8 cellular contexts compared by ENCODE assay signal in the genomic region with DNA sequence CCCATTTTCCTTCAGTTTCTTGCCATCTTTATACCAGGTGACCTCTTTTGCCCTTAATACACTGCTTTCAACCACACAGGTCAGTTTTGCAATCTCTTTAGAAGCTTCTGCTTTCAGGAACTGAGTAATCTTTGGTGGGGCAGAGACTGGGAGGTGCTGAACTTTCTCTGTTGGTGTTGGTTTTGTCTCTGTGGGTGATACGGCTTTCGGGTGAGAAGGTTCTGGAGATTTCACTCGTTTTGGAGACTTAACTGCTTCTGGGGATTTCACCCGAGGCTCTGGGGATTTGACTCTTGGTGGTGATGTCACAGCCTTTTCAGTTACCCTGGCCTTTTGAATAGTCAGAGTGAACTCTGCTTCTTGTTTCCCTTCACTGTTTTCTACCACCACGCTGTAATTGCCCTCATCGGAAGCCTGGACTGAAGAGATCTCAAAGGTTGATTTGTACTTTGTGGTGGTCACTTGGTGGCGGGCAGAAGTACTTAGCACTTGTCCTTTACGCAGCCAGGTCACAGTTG. TPM values are rescaled to one million over a fixed set of nuclear protein-coding genes. Genes with fewer than 3 reads are reported as not detected.
DNase-seq lines count a peak whose midpoint lies in the region; ATAC-seq lines count a peak whose summit lies in the region.

No MANE protein-coding gene starts in this region.

- POLR2A ChIA-PET in activated naive CD8-positive, alpha-beta T cell treated with anti-CD3 and anti-CD28 coated beads, Interleukin-2, amount 10 ng/mL, durations not matched to agents 7 days and 5 days (lab: Charles Lee) = no interaction called here

- ATAC-seq in GM19455 (IDR thresholded peaks at IDR 0.05; ENCODE audit: unreplicated experiment) = peak; percentile 95
- peak; percentile 95 for ATAC-seq in HG03442 (IDR thresholded peaks at IDR 0.05; ENCODE audit: unreplicated experiment)
- peak; percentile 74 for ATAC-seq in activated naive CD8-positive, alpha-beta T cell treated with anti-CD3 and anti-CD28 coated beads, Interleukin-2, amount 10 ng/mL, durations not matched to agents 7 days and 5 days (ENCODE audit: low read depth)

- no peaks in the 10 kb centered on the region for H3K27me3 Mint-ChIP-seq in activated naive CD8-positive, alpha-beta T cell treated with anti-CD3 and anti-CD28 coated beads, Interleukin-2, amount 10 ng/mL, durations not matched to agents 7 days and 5 days

- peaks cover 47% of the 10 kb centered on the region for H3K36me3 Mint-ChIP-seq in activated naive CD8-positive, alpha-beta T cell treated with anti-CD3 and anti-CD28 coated beads, Interleukin-2, amount 10 ng/mL, durations not matched to agents 7 days and 5 days

- DNase-seq in activated naive CD8-positive, alpha-beta T cell treated with anti-CD3 and anti-CD28 coated beads, Interleukin-2, amount 10 ng/mL, durations not matched to agents 7 days and 5 days = no peak
- no peak for DNase-seq in SHP77 treated with DMSO at 0.1 percent for 48 hours (lab: John Stamatoyannopoulos, UW)
- no peak for DNase-seq in cardiac septum (ENCODE audit: low spot score)
- no peak for DNase-seq in NCI-H2107 treated with DMSO at 0.1 percent for 48 hours (lab: John Stamatoyannopoulos, UW; ENCODE audit: unreplicated experiment)
- no peak for DNase-seq in NCI-H1105 (lab: John Stamatoyannopoulos, UW)

- no peak overlapping the region for H3K4me3 Mint-ChIP-seq in activated naive CD8-positive, alpha-beta T cell treated with anti-CD3 and anti-CD28 coated beads, Interleukin-2, amount 10 ng/mL, durations not matched to agents 7 days and 5 days

- H3K9me3 Mint-ChIP-seq in activated naive CD8-positive, alpha-beta T cell treated with anti-CD3 and anti-CD28 coated beads, Interleukin-2, amount 10 ng/mL, durations not matched to agents 7 days and 5 days = peaks cover 2% of the 10 kb centered on the region

- H3K4me1 Mint-ChIP-seq in activated naive CD8-positive, alpha-beta T cell treated with anti-CD3 and anti-CD28 coated beads, Interleukin-2, amount 10 ng/mL, durations not matched to agents 7 days and 5 days = peaks cover 16% of the 10 kb centered on the region

- H3K27ac Mint-ChIP-seq in activated naive CD8-positive, alpha-beta T cell treated with anti-CD3 and anti-CD28 coated beads, Interleukin-2, amount 10 ng/mL, durations not matched to agents 7 days and 5 days = no peak overlapping the region

- peak overlapping the region; percentile 61; the same call in 1 of the 2 replicates for H3K4me3 ChIP-seq in GM08714 (ENCODE audit: low read length)

- intact Hi-C loops in cardiac septum (cut with DNase I) = no loop called here

RNA-seq across cellular contexts. Expression of gene PLEKHA3, which starts 50.4 kb away (rescaled TPM):
- 10 to 100 TPM; 28.9 to 29.4 TPM for total RNA-seq in activated naive CD8-positive, alpha-beta T cell treated with anti-CD3 and anti-CD28 coated beads, Interleukin-2, amount 10 ng/mL, durations not matched to agents 7 days and 5 days
- total RNA-seq in cardiac septum = 44.3 TPM

RNA-seq across cellular contexts. Expression of gene FKBP7, which starts 52.3 kb away (rescaled TPM):
- total RNA-seq in activated naive CD8-positive, alpha-beta T cell treated with anti-CD3 and anti-CD28 coated beads, Interleukin-2, amount 10 ng/mL, durations not matched to agents 7 days and 5 days = 1 to 10 TPM; 1.8 to 2.4 TPM
- total RNA-seq in cardiac septum = 6.5 TPM
